18 cellular contexts compared by ENCODE assay signal in genomic region chr2:127421116-127421800, GRCh38. TPM values are rescaled to one million over a fixed set of nuclear protein-coding genes. Genes with fewer than 3 reads are reported as not detected.
DNase-seq lines count a peak whose midpoint lies in the region; ATAC-seq, FAIRE-seq and TF ChIP-seq lines count a peak whose summit lies in the region.
"Had no signal": no experiment of that assay in that cellular context is flagged by ENCODE, and none has a peak within 500 bp of the region (broad histone marks: within the 10 kb centered on the region; RNA-seq: fewer than 3 reads in every experiment).

No MANE protein-coding gene starts in this region.

- intact Hi-C loops in CD4-positive, alpha-beta T cell (cut with DNase I, micrococcal nuclease), result no loop called here

- H2BK120ac ChIP-seq in H1 (replicated peaks; ENCODE audit: low read depth, low read length), result peak overlapping the region; percentile 65

- peaks cover 0 to 2% of the 10 kb centered on the region in 2 experiments for H4K20me1 ChIP-seq in H1 (replicated peaks in 1 of 2; ENCODE audit: control insufficient read depth in 1 of 2, insufficient read depth in 2 of 2, low read length in 2 of 2)

- TF ChIP-seq EP300 in H1 (IDR thresholded peaks at IDR 0.05; ENCODE audit: borderline replicate concordance in 1 of 2, low read depth in 2 of 2, low read length in 2 of 2), result no peak

- H3K4ac ChIP-seq in H1 (replicated peaks; ENCODE audit: insufficient read length, low read depth, low read length), result no peak overlapping the region

- peak overlapping the region; percentile 85; the same call in 1 of the 2 replicates for H2BK12ac ChIP-seq in H1 (ENCODE audit: low read depth, low read length)

- no peak overlapping the region for H2AFZ ChIP-seq in H1 (ENCODE audit: low read length)

- no peaks in the 10 kb centered on the region for H3K9me3 ChIP-seq in CD4-positive, alpha-beta T cell (ENCODE audit: control insufficient read depth, low read length)
- H3K9me3 ChIP-seq in H1 (ENCODE audit: insufficient read depth in 2 of 2, low read depth in 1 of 2, low read length in 1 of 2), result no peaks in the 10 kb centered on the region

- H2AK5ac ChIP-seq in H1 (ENCODE audit: low read depth, low read length), result no peak overlapping the region

- H3K23me2 ChIP-seq in H1 (ENCODE audit: low read depth, low read length), result peaks cover 12% of the 10 kb centered on the region

- H2BK20ac ChIP-seq in H1 (ENCODE audit: low read length), result no peak overlapping the region

- no peak overlapping the region for H4K5ac ChIP-seq in H1 (ENCODE audit: insufficient read length, low read depth, low read length)

- no peaks in the 10 kb centered on the region for H3K79me1 ChIP-seq in H1 (ENCODE audit: low read depth, low read length)

- POLR2A ChIA-PET in CD4-positive, alpha-beta T cell (lab: Charles Lee), result interaction anchor here (1.2 kb wide), 1 partner anchor 23 kb away, joined by 3 read pairs; no protein-coding TSS in a partner anchor
- POLR2A ChIA-PET in H1 (lab: Charles Lee; ENCODE audit: partially characterized antibody), result interaction anchor here (1.2 to 1.4 kb wide), 3 partner anchors 12 to 105 kb away, joined by 3 to 4 read pairs (median 3); partner anchors contain the start of gene IWS1

- no peak overlapping the region for H3K14ac ChIP-seq in H1 (ENCODE audit: insufficient read length)

- H3K18ac ChIP-seq in H1 (ENCODE audit: extremely low read depth, low read length), result no peak overlapping the region

- H3K23ac ChIP-seq in H1 (ENCODE audit: insufficient read length), result no peak overlapping the region

- CTCF ChIA-PET in activated CD8-positive, alpha-beta memory T cell treated with anti-CD3 and anti-CD28 coated beads, Interleukin-2, amount 10 ng/mL, durations not matched to agents 7 days and 5 days (lab: Charles Lee), result no interaction called here
- CTCF ChIA-PET in CD4-positive, alpha-beta T cell (lab: Charles Lee), result interaction anchor here (0.8 kb wide), 1 partner anchor 8 kb away, joined by 3 read pairs; no protein-coding TSS in a partner anchor
- CTCF ChIA-PET in H1 (lab: Charles Lee; ENCODE audit: partially characterized antibody), result interaction anchor here (0.8 to 3.7 kb wide), 5 partner anchors 9 to 170 kb away, joined by 3 to 22 read pairs (median 5); no protein-coding TSS in a partner anchor

- H3K4me3 ChIP-seq in H1 (ENCODE audit: extremely low read depth in 1 of 4, insufficient read depth in 2 of 4, low read depth in 3 of 4, low read length in 4 of 4), result no peak overlapping the region

- H3K36me3 ChIP-seq in H1 (ENCODE audit: control insufficient read depth in 2 of 4, insufficient read depth in 4 of 4, low read length in 3 of 4), result no peaks in the 10 kb centered on the region

- H3K9ac ChIP-seq in H1 (replicated peaks in 1 of 4; ENCODE audit: extremely low read depth in 1 of 4, low read depth in 3 of 4, low read length in 3 of 4), result no peak overlapping the region

- TF ChIP-seq POLR2A in H1 (IDR thresholded peaks at IDR 0.05; ENCODE audit: control extremely low read depth in 1 of 2, low read depth in 2 of 2, low read length in 2 of 2), result no peak

- FAIRE-seq in H1 (lab: Jason Lieb, UNC), result no peak
- FAIRE-seq: G401.6, GM18507 had no signal

- H4K8ac ChIP-seq in H1 (ENCODE audit: extremely low read depth, insufficient read depth, low read length), result no peak overlapping the region; the same call in 1 of the 2 replicates

- peaks cover 44% of the 10 kb centered on the region for H3K27me3 Mint-ChIP-seq in activated CD8-positive, alpha-beta memory T cell treated with anti-CD3 and anti-CD28 coated beads, Interleukin-2, amount 10 ng/mL, durations not matched to agents 7 days and 5 days
- peaks cover 46% of the 10 kb centered on the region for H3K27me3 Mint-ChIP-seq in CD4-positive, alpha-beta T cell
- H3K27me3 Mint-ChIP-seq in progenitor cell of endocrine pancreas, result peaks cover 58% of the 10 kb centered on the region

- no peak overlapping the region for H3K27ac ChIP-seq in CD4-positive, alpha-beta T cell (ENCODE audit: low read depth, low read length)
- H3K27ac ChIP-seq in H1 (ENCODE audit: low read depth, low read length), result no peak overlapping the region

- no peaks in the 10 kb centered on the region for H3K36me3 Mint-ChIP-seq in activated CD8-positive, alpha-beta memory T cell treated with anti-CD3 and anti-CD28 coated beads, Interleukin-2, amount 10 ng/mL, durations not matched to agents 7 days and 5 days
- H3K36me3 Mint-ChIP-seq in CD4-positive, alpha-beta T cell (ENCODE audit: low read depth), result no peaks in the 10 kb centered on the region
- H3K36me3 Mint-ChIP-seq in progenitor cell of endocrine pancreas (ENCODE audit: insufficient read depth), result no peaks in the 10 kb centered on the region

- H2BK15ac ChIP-seq in H1 (ENCODE audit: low read length), result peak overlapping the region; percentile 98

- H2BK5ac ChIP-seq in H1 (ENCODE audit: low read depth, low read length), result no peak overlapping the region

- H4K91ac ChIP-seq in H1 (replicated peaks; ENCODE audit: insufficient read length, low read length), result no peak overlapping the region

- no peak overlapping the region for H3K56ac ChIP-seq in H1 (replicated peaks; ENCODE audit: insufficient read length, low read depth, low read length)

- H3K27me3 ChIP-seq in CD4-positive, alpha-beta T cell (ENCODE audit: control insufficient read depth, insufficient read depth, low read length), result peaks cover 29% of the 10 kb centered on the region
- H3K27me3 ChIP-seq in H1 (replicated peaks in 1 of 4; ENCODE audit: control insufficient read depth in 3 of 4, extremely low read depth in 1 of 4, insufficient read depth in 3 of 4, low read length in 3 of 4), result peaks cover 1 to 46% (median 40%) of the 10 kb centered on the region in 4 experiments

- 86% methylated on average over 15 of the region's 15 CpGs; no CpG with 5 or more reads in 1 of the 2 experiments for WGBS in H1 (ENCODE audit: extremely low coverage in 1 of 2, insufficient coverage in 1 of 2, insufficient read length in 1 of 2, insufficient replicate concordance in 2 of 2, low coverage in 1 of 2, low lambda C conversion rate in 2 of 2, missing lambda C conversion rate in 1 of 2), 2 experiments

- H3K9me3 Mint-ChIP-seq in activated CD8-positive, alpha-beta memory T cell treated with anti-CD3 and anti-CD28 coated beads, Interleukin-2, amount 10 ng/mL, durations not matched to agents 7 days and 5 days (ENCODE audit: low read depth), result no peaks in the 10 kb centered on the region
- H3K9me3 Mint-ChIP-seq in CD4-positive, alpha-beta T cell, result no peaks in the 10 kb centered on the region
- H3K9me3 Mint-ChIP-seq in progenitor cell of endocrine pancreas (ENCODE audit: low read depth), result no peaks in the 10 kb centered on the region

- no peak overlapping the region for H3K27ac Mint-ChIP-seq in activated CD8-positive, alpha-beta memory T cell treated with anti-CD3 and anti-CD28 coated beads, Interleukin-2, amount 10 ng/mL, durations not matched to agents 7 days and 5 days
- H3K27ac Mint-ChIP-seq in CD4-positive, alpha-beta T cell, result no peak overlapping the region
- H3K27ac Mint-ChIP-seq in progenitor cell of endocrine pancreas, result no peak overlapping the region

- ATAC-seq in activated CD8-positive, alpha-beta memory T cell treated with anti-CD3 and anti-CD28 coated beads, Interleukin-2, amount 10 ng/mL, durations not matched to agents 7 days and 5 days, result no peak
- no peak for ATAC-seq in CD4-positive, alpha-beta T cell (ENCODE audit: poor library complexity)

- DNase-seq in activated CD8-positive, alpha-beta memory T cell treated with anti-CD3 and anti-CD28 coated beads for 24 hours, result peak; percentile 47
- no peak for DNase-seq in activated CD8-positive, alpha-beta memory T cell treated with anti-CD3 and anti-CD28 coated beads, Interleukin-2, amount 10 ng/mL, durations not matched to agents 7 days and 5 days
- no peak for DNase-seq in CD4-positive, alpha-beta T cell
- DNase-seq in H1 (ENCODE audit: low read depth in 1 of 2, low spot score in 2 of 2) (peak in 1 of 2 experiments; percentile 43), progenitor cell of endocrine pancreas (ENCODE audit: low spot score, unreplicated experiment) (no peak), NCI-H2196 (lab: John Stamatoyannopoulos, UW; ENCODE audit: unreplicated experiment) (no peak), LoVo (ENCODE audit: low spot score) (no peak)
- DNase-seq in activated T-cell treated with anti-CD3 and anti-CD28 coated beads, Interleukin-2, amount 50 U/mL, for 1 hour, result no peak
- DNase-seq: 8988T, DND-41, GOT3, Karpas-422, NCI-H1105, NCI-H1694, NCI-H226, NCI-H526 treated with DMSO at 0.1 percent for 48 hours had no signal

- H3K4me1 ChIP-seq in H1 (replicated peaks in 1 of 4; ENCODE audit: control insufficient read depth in 3 of 4, insufficient read depth in 4 of 4, low read length in 3 of 4), result peaks cover 0 to 13% (median 5%) of the 10 kb centered on the region in 4 experiments; a peak in 5 of 7 replicates

- H3K79me2 ChIP-seq in H1 (ENCODE audit: control insufficient read depth in 1 of 2, insufficient read depth in 2 of 2, low read length in 2 of 2), result no peaks in the 10 kb centered on the region

- no peak overlapping the region for H3K4me2 ChIP-seq in H1 (ENCODE audit: insufficient read depth in 1 of 2, low read depth in 2 of 2, low read length in 2 of 2)

- no peak for TF ChIP-seq RAD21 in H1 (IDR thresholded peaks at IDR 0.05 in 1 of 2, conservative IDR thresholded peaks at IDR 0.05 in 1 of 2; ENCODE audit: low read depth in 2 of 2, low read length in 2 of 2)

- no peak for TF ChIP-seq CTCF in CD4-positive, alpha-beta T cell (IDR thresholded peaks at IDR 0.05)
- TF ChIP-seq CTCF in H1 (IDR thresholded peaks at IDR 0.05; ENCODE audit: control extremely low read depth in 1 of 3, insufficient read depth in 1 of 3, low read depth in 1 of 3, low read length in 3 of 3), result no peak
- TF ChIP-seq CTCF in progenitor cell of endocrine pancreas (IDR thresholded peaks at IDR 0.05; ENCODE audit: unreplicated experiment), result no peak

- H3K4me1 Mint-ChIP-seq in activated CD8-positive, alpha-beta memory T cell treated with anti-CD3 and anti-CD28 coated beads, Interleukin-2, amount 10 ng/mL, durations not matched to agents 7 days and 5 days, result peaks cover 22% of the 10 kb centered on the region
- peaks cover 16% of the 10 kb centered on the region for H3K4me1 Mint-ChIP-seq in CD4-positive, alpha-beta T cell (ENCODE audit: low read depth)
- peaks cover 25% of the 10 kb centered on the region for H3K4me1 Mint-ChIP-seq in progenitor cell of endocrine pancreas (ENCODE audit: low read depth)

- H3K4me3 Mint-ChIP-seq in activated CD8-positive, alpha-beta memory T cell treated with anti-CD3 and anti-CD28 coated beads, Interleukin-2, amount 10 ng/mL, durations not matched to agents 7 days and 5 days, result no peak overlapping the region
- H3K4me3 Mint-ChIP-seq in CD4-positive, alpha-beta T cell, result peak overlapping the region; percentile 42
- peak overlapping the region; percentile 30 for H3K4me3 Mint-ChIP-seq in progenitor cell of endocrine pancreas (ENCODE audit: low read depth)

RNA-seq across cellular contexts. Expression of gene PROC, which starts 3.0 kb away (rescaled TPM):
- under 1 TPM in 1 of 2 experiments, not detected in 1; 0.30 TPM for total RNA-seq in activated CD8-positive, alpha-beta memory T cell treated with anti-CD3 and anti-CD28 coated beads, Interleukin-2, amount 10 ng/mL, durations not matched to agents 7 days and 5 days
- under 1 TPM in 1 of 2 experiments, not detected in 1; 0.28 TPM for total RNA-seq in CD4-positive, alpha-beta T cell
- 1.5 and 1.7 TPM in 2 replicates for total RNA-seq in H1 (2021; fragmentation: NEBNext Ultra II Directional; extraction: Animal tissue kit (Norgen Biotek cat#: 25700))
- polyA plus RNA-seq in H1 (2011; rRNA removed), result 1.6 and 2.2 TPM in 2 replicates
- 1.5 TPM for polyA plus RNA-seq in H1 (2011; cell fraction: cytosol; rRNA removed)
- 2.2 TPM for polyA plus RNA-seq in H1 (2011; cell fraction: nucleus; rRNA removed)
- polyA plus RNA-seq in H1 (2012, experiment 1 of 2), result 1.3 to 2.7 TPM (median 2.3 TPM) in 4 replicates
- 1.5 TPM for polyA plus RNA-seq in H1 (2012, experiment 2 of 2)
- 1.7 TPM for polyA plus RNA-seq in H1 (2013, experiment 1 of 2)
- 1.4 TPM for polyA plus RNA-seq in H1 (2013, experiment 2 of 2)
- 0.19 and 0.24 TPM in 2 replicates for polyA minus RNA-seq in H1 (2011; rRNA and poly(A)+ RNA removed)
- polyA minus RNA-seq in H1 (2011; cell fraction: cytosol; rRNA and poly(A)+ RNA removed), result not detected
- polyA minus RNA-seq in H1 (2011; cell fraction: nucleus; rRNA and poly(A)+ RNA removed), result not detected
- total RNA-seq in progenitor cell of endocrine pancreas, result 18.7 and 25.3 TPM in 2 replicates

RNA-seq across cellular contexts. Expression of gene MAP3K2, which starts 33.5 kb away (rescaled TPM):
- 10 to 100 TPM; 53.5 to 56.9 TPM for total RNA-seq in activated CD8-positive, alpha-beta memory T cell treated with anti-CD3 and anti-CD28 coated beads, Interleukin-2, amount 10 ng/mL, durations not matched to agents 7 days and 5 days
- total RNA-seq in CD4-positive, alpha-beta T cell, result 100 to 1,000 TPM; 103 to 105 TPM
- total RNA-seq in H1 (2021; fragmentation: NEBNext Ultra II Directional; extraction: Animal tissue kit (Norgen Biotek cat#: 25700)), result 23.2 and 24.2 TPM in 2 replicates
- polyA plus RNA-seq in H1 (2011; rRNA removed), result 2.0 and 2.3 TPM in 2 replicates
- polyA plus RNA-seq in H1 (2011; cell fraction: cytosol; rRNA removed), result 2.8 TPM
- 7.5 TPM for polyA plus RNA-seq in H1 (2011; cell fraction: nucleus; rRNA removed)
- 3.8 to 5.9 TPM (median 5.7 TPM) in 4 replicates for polyA plus RNA-seq in H1 (2012, experiment 1 of 2)
- polyA plus RNA-seq in H1 (2012, experiment 2 of 2), result 0.22 TPM
- polyA plus RNA-seq in H1 (2013, experiment 1 of 2), result 8.0 TPM
- 7.1 TPM for polyA plus RNA-seq in H1 (2013, experiment 2 of 2)
- polyA minus RNA-seq in H1 (2011; rRNA and poly(A)+ RNA removed), result 16.6 and 27.5 TPM in 2 replicates
- 21.1 TPM for polyA minus RNA-seq in H1 (2011; cell fraction: cytosol; rRNA and poly(A)+ RNA removed)
- polyA minus RNA-seq in H1 (2011; cell fraction: nucleus; rRNA and poly(A)+ RNA removed), result 31.6 TPM
- 33.9 and 34.5 TPM in 2 replicates for total RNA-seq in progenitor cell of endocrine pancreas
